ENCODE assay signal across 9 cellular contexts in the genomic region with DNA sequence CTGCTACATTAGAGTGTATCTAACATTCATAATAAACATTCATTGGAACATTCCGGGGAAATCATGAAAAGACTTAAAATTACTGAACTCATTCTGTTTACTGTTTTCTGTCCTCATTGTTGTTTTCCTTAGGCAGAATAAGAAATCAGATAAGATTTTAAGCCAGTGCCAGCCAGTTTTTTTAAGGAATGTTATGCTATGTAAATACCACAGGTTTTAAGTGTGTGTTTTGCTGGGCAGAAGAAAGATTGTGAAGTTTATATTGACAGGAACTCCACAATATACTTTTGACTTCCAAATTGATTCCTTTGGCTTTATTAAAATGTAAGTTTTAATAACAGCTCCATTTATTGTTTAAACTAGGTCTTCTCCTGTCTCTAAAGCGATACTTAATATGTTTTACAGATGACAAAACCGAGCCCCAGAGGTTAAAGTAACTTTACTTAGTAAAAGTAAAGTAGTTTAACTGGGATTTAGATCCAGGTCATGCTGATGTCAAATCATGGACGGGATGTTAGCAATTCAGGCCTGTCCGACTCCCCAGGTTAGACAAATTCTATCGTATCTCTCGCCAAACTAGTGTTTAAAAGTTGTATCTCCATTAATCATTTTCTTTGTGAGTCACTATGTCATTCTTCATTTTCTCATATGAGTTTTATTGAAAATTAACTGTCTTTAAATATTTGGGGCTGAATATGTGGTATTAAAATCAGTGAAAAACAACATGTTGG. TPM values are rescaled to one million over a fixed set of nuclear protein-coding genes. Genes with fewer than 3 reads are reported as not detected.
DNase-seq lines count a peak whose midpoint lies in the region; ATAC-seq and TF ChIP-seq lines count a peak whose summit lies in the region.
"Had no signal": no experiment of that assay in that cellular context is flagged by ENCODE, and none has a peak within 500 bp of the region (broad histone marks: within the 10 kb centered on the region; RNA-seq: fewer than 3 reads in every experiment).

No MANE protein-coding gene starts in this region.

- H3K4me3 ChIP-seq in right cardiac atrium (ENCODE audit: low read length) (peak overlapping the region; percentile 79), smooth muscle cell (peak overlapping the region; percentile 77)

- peaks cover 37% of the 10 kb centered on the region for H3K4me1 Mint-ChIP-seq in HFFc6 (ENCODE audit: low read depth)
- H3K4me1 Mint-ChIP-seq in activated CD8-positive, alpha-beta T cell treated with anti-CD3 and anti-CD28 coated beads, Interleukin-2, amount 10 ng/mL, durations not matched to agents 7 days and 5 days (ENCODE audit: low read depth): peaks cover 23% of the 10 kb centered on the region

- CTCF ChIA-PET in activated CD8-positive, alpha-beta T cell treated with anti-CD3 and anti-CD28 coated beads, Interleukin-2, amount 10 ng/mL, durations not matched to agents 7 days and 5 days (lab: Charles Lee): interaction anchor here (1.2 to 1.7 kb wide), 2 partner anchors 17 to 291 kb away, joined by 3 to 6 read pairs; a partner anchor contains a TSS

- WGBS in right cardiac atrium: 34% methylated on average over 7 of the region's 7 CpGs
- 53% methylated on average over 7 of the region's 7 CpGs for WGBS in smooth muscle cell (ENCODE audit: low lambda C conversion rate)

- peak overlapping the region; percentile 69 for H3K9ac ChIP-seq in smooth muscle cell (ENCODE audit: low read depth)

- H3K36me3 Mint-ChIP-seq in HFFc6 (ENCODE audit: low read depth): peaks cover 4% of the 10 kb centered on the region; the same call in 1 of the 2 replicates
- peaks cover 9% of the 10 kb centered on the region for H3K36me3 Mint-ChIP-seq in activated CD8-positive, alpha-beta T cell treated with anti-CD3 and anti-CD28 coated beads, Interleukin-2, amount 10 ng/mL, durations not matched to agents 7 days and 5 days (ENCODE audit: low read depth)

- POLR2A ChIA-PET in activated CD8-positive, alpha-beta T cell treated with anti-CD3 and anti-CD28 coated beads, Interleukin-2, amount 10 ng/mL, durations not matched to agents 7 days and 5 days (lab: Charles Lee): interaction anchor here (0.6 to 1.0 kb wide), 3 partner anchors 32 to 837 kb away, joined by 3 to 4 read pairs (median 3); no protein-coding TSS in a partner anchor

- H3K4me1 ChIP-seq in right cardiac atrium (ENCODE audit: control insufficient read depth, insufficient read depth, low read length): peaks cover 2% of the 10 kb centered on the region
- peaks cover 19% of the 10 kb centered on the region for H3K4me1 ChIP-seq in smooth muscle cell (ENCODE audit: low read depth)

- H4K20me1 ChIP-seq in smooth muscle cell (ENCODE audit: low read depth): peaks cover 33% of the 10 kb centered on the region

- H3K27ac ChIP-seq in right cardiac atrium (ENCODE audit: low read length) (no peak overlapping the region), smooth muscle cell (ENCODE audit: low read depth) (peak overlapping the region; percentile 87)

- H3K4me2 ChIP-seq in smooth muscle cell: peak overlapping the region; percentile 94

- H3K27me3 Mint-ChIP-seq in HFFc6 (ENCODE audit: insufficient read depth): peaks cover 4% of the 10 kb centered on the region
- no peaks in the 10 kb centered on the region for H3K27me3 Mint-ChIP-seq in activated CD8-positive, alpha-beta T cell treated with anti-CD3 and anti-CD28 coated beads, Interleukin-2, amount 10 ng/mL, durations not matched to agents 7 days and 5 days (ENCODE audit: low read depth)

- H3K36me3 ChIP-seq in smooth muscle cell (ENCODE audit: low read depth): no peaks in the 10 kb centered on the region

- intact Hi-C loops in right cardiac atrium (cut with DNase I): no loop called here
- intact Hi-C loops in left colon (cut with DNase I, micrococcal nuclease): no loop called here

- H3K27me3 ChIP-seq in right cardiac atrium (ENCODE audit: control insufficient read depth, insufficient read depth): no peaks in the 10 kb centered on the region
- no peaks in the 10 kb centered on the region for H3K27me3 ChIP-seq in smooth muscle cell (ENCODE audit: low read depth)

- peak overlapping the region; percentile 97 for H2AFZ ChIP-seq in smooth muscle cell (ENCODE audit: low read depth)

- no peaks in the 10 kb centered on the region for H3K9me3 Mint-ChIP-seq in HFFc6
- no peaks in the 10 kb centered on the region for H3K9me3 Mint-ChIP-seq in activated CD8-positive, alpha-beta T cell treated with anti-CD3 and anti-CD28 coated beads, Interleukin-2, amount 10 ng/mL, durations not matched to agents 7 days and 5 days (ENCODE audit: insufficient read depth)

- peaks cover 61% of the 10 kb centered on the region for H3K79me2 ChIP-seq in smooth muscle cell (ENCODE audit: low read depth)

- peak overlapping the region; percentile 97 for H3K27ac Mint-ChIP-seq in HFFc6
- peak overlapping the region; percentile 23 for H3K27ac Mint-ChIP-seq in activated CD8-positive, alpha-beta T cell treated with anti-CD3 and anti-CD28 coated beads, Interleukin-2, amount 10 ng/mL, durations not matched to agents 7 days and 5 days

- no peak for ATAC-seq in activated CD8-positive, alpha-beta T cell treated with anti-CD3 and anti-CD28 coated beads, Interleukin-2, amount 10 ng/mL, durations not matched to agents 7 days and 5 days
- ATAC-seq in right cardiac atrium (no peak), HG03175 (IDR thresholded peaks at IDR 0.05; ENCODE audit: unreplicated experiment) (no peak), left colon (no peak), GM19455 (IDR thresholded peaks at IDR 0.05; ENCODE audit: unreplicated experiment) (no peak)

- no peak for TF ChIP-seq CTCF in HFFc6 (IDR thresholded peaks at IDR 0.05)
- no peak for TF ChIP-seq CTCF in smooth muscle cell (IDR thresholded peaks at IDR 0.05; ENCODE audit: borderline replicate concordance, insufficient read depth, poor library complexity, severe bottlenecking)

- peaks cover 15% of the 10 kb centered on the region for H3F3A ChIP-seq in smooth muscle cell (ENCODE audit: low read depth)

- H3K4me3 Mint-ChIP-seq in HFFc6: peak overlapping the region; percentile 97
- peak overlapping the region; percentile 95 for H3K4me3 Mint-ChIP-seq in activated CD8-positive, alpha-beta T cell treated with anti-CD3 and anti-CD28 coated beads, Interleukin-2, amount 10 ng/mL, durations not matched to agents 7 days and 5 days

- no peak for DNase-seq in HFFc6
- no peak for DNase-seq in activated CD8-positive, alpha-beta T cell treated with anti-CD3 and anti-CD28 coated beads, Interleukin-2, amount 10 ng/mL, durations not matched to agents 7 days and 5 days
- DNase-seq in right cardiac atrium: no peak
- no peak for DNase-seq in smooth muscle cell (lab: John Stamatoyannopoulos, UW; ENCODE audit: unreplicated experiment)
- DNase-seq in NCI-H1417 treated with DMSO at 0.1 percent for 48 hours (lab: John Stamatoyannopoulos, UW): no peak
- DNase-seq in left colon: no peak

- H3K9me3 ChIP-seq in right cardiac atrium (ENCODE audit: control insufficient read depth, low read length): no peaks in the 10 kb centered on the region
- no peaks in the 10 kb centered on the region for H3K9me3 ChIP-seq in smooth muscle cell (replicated peaks; ENCODE audit: low read depth)

RNA-seq across cellular contexts. Expression of a gene that starts 1.8 kb away (rescaled TPM):
- total RNA-seq in HFFc6 (2021; fragmentation: NEBNext Ultra II Directional; extraction: Animal tissue kit (Norgen Biotek cat#: 25700)): 10 to 100 TPM; 51.3 to 59.6 (median 57.2) TPM
- 10 to 100 TPM; 59.2 to 60.1 TPM for total RNA-seq in activated CD8-positive, alpha-beta T cell treated with anti-CD3 and anti-CD28 coated beads, Interleukin-2, amount 10 ng/mL, durations not matched to agents 7 days and 5 days
- 10 to 100 TPM; 54.5 to 75.4 (median 62.7) TPM for total RNA-seq in right cardiac atrium
- polyA plus RNA-seq in right cardiac atrium: 12.3 TPM
- total RNA-seq in smooth muscle cell: 37.9 and 42.8 TPM in 2 replicates
- polyA plus RNA-seq in smooth muscle cell: 11.7 and 16.2 TPM in 2 replicates
- 10 to 100 TPM; 50.3 to 58.1 TPM for total RNA-seq in left colon

RNA-seq across cellular contexts. Expression of a gene that starts 6.0 kb away (rescaled TPM):
- total RNA-seq in HFFc6 (2021; fragmentation: NEBNext Ultra II Directional; extraction: Animal tissue kit (Norgen Biotek cat#: 25700)): not detected
- not detected for total RNA-seq in activated CD8-positive, alpha-beta T cell treated with anti-CD3 and anti-CD28 coated beads, Interleukin-2, amount 10 ng/mL, durations not matched to agents 7 days and 5 days
- not detected for total RNA-seq in right cardiac atrium
- polyA plus RNA-seq in right cardiac atrium: 0.02 TPM
- not detected in 2 replicates for total RNA-seq in smooth muscle cell
- polyA plus RNA-seq in smooth muscle cell: not detected in 2 replicates
- not detected for total RNA-seq in left colon
- total RNA-seq: glomerular endothelial cell had no signal
